Comparison of ENCODE assay signal across 10 cellular contexts in genomic region chr7:139854803-139855497, GRCh38. TPM values are rescaled to one million over a fixed set of nuclear protein-coding genes. Genes with fewer than 3 reads are reported as not detected.
DNase-seq lines count a peak whose midpoint lies in the region; ATAC-seq, FAIRE-seq and TF ChIP-seq lines count a peak whose summit lies in the region.
"Had no signal": no experiment of that assay in that cellular context is flagged by ENCODE, and none has a peak within 500 bp of the region (broad histone marks: within the 10 kb centered on the region; RNA-seq: fewer than 3 reads in every experiment).

No MANE protein-coding gene starts in this region.

- no peak overlapping the region for H4K8ac ChIP-seq in H1 (ENCODE audit: extremely low read depth, insufficient read depth, low read length)

- H3K36me3 ChIP-seq in H1 (ENCODE audit: control insufficient read depth in 2 of 4, insufficient read depth in 4 of 4, low read length in 3 of 4) (no peaks in the 10 kb centered on the region), stomach (no peaks in the 10 kb centered on the region)

- H2BK120ac ChIP-seq in H1 (replicated peaks; ENCODE audit: low read depth, low read length): no peak overlapping the region

- no peaks in the 10 kb centered on the region for H3K27me3 Mint-ChIP-seq in activated T-cell treated with anti-CD3 and anti-CD28 coated beads, Interleukin-2, amount 50 U/mL, for 72 hours (ENCODE audit: low read depth)

- TF ChIP-seq EP300 in H1 (IDR thresholded peaks at IDR 0.05; ENCODE audit: borderline replicate concordance in 1 of 2, low read depth in 2 of 2, low read length in 2 of 2) (no peak), stomach (IDR thresholded peaks at IDR 0.05) (no peak)

- H3K4me1 Mint-ChIP-seq in activated T-cell treated with anti-CD3 and anti-CD28 coated beads, Interleukin-2, amount 50 U/mL, for 72 hours (ENCODE audit: low read depth): peaks cover 18% of the 10 kb centered on the region

- ATAC-seq in activated T-cell treated with anti-CD3 and anti-CD28 coated beads, Interleukin-2, amount 50 U/mL, for 72 hours (replicated peaks in 1 of 2): peak in 1 of 2 donors; percentile 23
- ATAC-seq in HG03460 (IDR thresholded peaks at IDR 0.05; ENCODE audit: unreplicated experiment): peak; percentile 27

- no peak overlapping the region for H4K91ac ChIP-seq in H1 (replicated peaks; ENCODE audit: insufficient read length, low read length)

- H3K4me1 ChIP-seq in H1 (replicated peaks in 1 of 4; ENCODE audit: control insufficient read depth in 3 of 4, insufficient read depth in 4 of 4, low read length in 3 of 4) (no peaks in the 10 kb centered on the region; a peak in 1 of 7 replicates), stomach (peaks cover 17 to 44% (median 31%) of the 10 kb centered on the region in 4 donors)

- H3K4me3 ChIP-seq in H1 (ENCODE audit: extremely low read depth in 1 of 4, insufficient read depth in 2 of 4, low read depth in 3 of 4, low read length in 4 of 4): no peak overlapping the region
- H3K4me3 ChIP-seq in stomach: no peak overlapping the region

- TF ChIP-seq POLR2A in H1 (IDR thresholded peaks at IDR 0.05; ENCODE audit: control extremely low read depth in 1 of 2, low read depth in 2 of 2, low read length in 2 of 2): no peak
- no peak for TF ChIP-seq POLR2A in stomach (IDR thresholded peaks at IDR 0.05)

- no peak overlapping the region for H3K56ac ChIP-seq in H1 (replicated peaks; ENCODE audit: insufficient read length, low read depth, low read length)

- POLR2A ChIA-PET in H1 (lab: Charles Lee; ENCODE audit: partially characterized antibody): interaction anchor here (0.8 kb wide), 1 partner anchor 420 kb away, joined by 3 read pairs; no protein-coding TSS in a partner anchor

- no peak overlapping the region for H2AFZ ChIP-seq in H1 (ENCODE audit: low read length)

- H3K79me1 ChIP-seq in H1 (ENCODE audit: low read depth, low read length): no peaks in the 10 kb centered on the region

- H2BK5ac ChIP-seq in H1 (ENCODE audit: low read depth, low read length): no peak overlapping the region

- H4K5ac ChIP-seq in H1 (ENCODE audit: insufficient read length, low read depth, low read length): no peak overlapping the region

- no peak overlapping the region for H2AK5ac ChIP-seq in H1 (ENCODE audit: low read depth, low read length)

- no peaks in the 10 kb centered on the region for H3K27me3 ChIP-seq in H1 (replicated peaks in 1 of 4; ENCODE audit: control insufficient read depth in 3 of 4, extremely low read depth in 1 of 4, insufficient read depth in 3 of 4, low read length in 3 of 4)
- H3K27me3 ChIP-seq in stomach: no peaks in the 10 kb centered on the region

- no peak overlapping the region for H3K23ac ChIP-seq in H1 (ENCODE audit: insufficient read length)

- peak overlapping the region in 1 of 2 donors; percentile 1 for H3K4me3 Mint-ChIP-seq in activated T-cell treated with anti-CD3 and anti-CD28 coated beads, Interleukin-2, amount 50 U/mL, for 72 hours

- CTCF ChIA-PET in H1 (lab: Charles Lee; ENCODE audit: partially characterized antibody): interaction anchor here (0.8 to 1.1 kb wide), 3 partner anchors 11 to 151 kb away, joined by 3 to 4 read pairs (median 3); no protein-coding TSS in a partner anchor

- H4K20me1 ChIP-seq in H1 (replicated peaks in 1 of 2; ENCODE audit: control insufficient read depth in 1 of 2, insufficient read depth in 2 of 2, low read length in 2 of 2): no peaks in the 10 kb centered on the region

- FAIRE-seq in H1 (lab: Jason Lieb, UNC): no peak

- TF ChIP-seq RAD21 in H1 (IDR thresholded peaks at IDR 0.05 in 1 of 2, conservative IDR thresholded peaks at IDR 0.05 in 1 of 2; ENCODE audit: low read depth in 2 of 2, low read length in 2 of 2): no peak

- 75% methylated on average over 4 of the region's 4 CpGs; no CpG with 5 or more reads in 1 of the 2 experiments for WGBS in H1 (ENCODE audit: extremely low coverage in 1 of 2, insufficient coverage in 1 of 2, insufficient read length in 1 of 2, insufficient replicate concordance in 2 of 2, low coverage in 1 of 2, low lambda C conversion rate in 2 of 2, missing lambda C conversion rate in 1 of 2), 2 experiments
- WGBS in stomach, 5 donors: 77 to 82% (median 78%) methylated on average over 4 of the region's 4 CpGs

- H3K18ac ChIP-seq in H1 (ENCODE audit: extremely low read depth, low read length): no peak overlapping the region

- no peak for TF ChIP-seq CTCF in H1 (IDR thresholded peaks at IDR 0.05; ENCODE audit: control extremely low read depth in 1 of 3, insufficient read depth in 1 of 3, low read depth in 1 of 3, low read length in 3 of 3)
- no peak for TF ChIP-seq CTCF in stomach (IDR thresholded peaks at IDR 0.05)

- intact Hi-C loops in stomach (cut with DNase I; ENCODE audit: low total_unique reads): no loop called here

- no peak overlapping the region for H3K4me2 ChIP-seq in H1 (ENCODE audit: insufficient read depth in 1 of 2, low read depth in 2 of 2, low read length in 2 of 2)

- peak overlapping the region; percentile 32 for H3K4ac ChIP-seq in H1 (replicated peaks; ENCODE audit: insufficient read length, low read depth, low read length)

- H3K14ac ChIP-seq in H1 (ENCODE audit: insufficient read length): no peak overlapping the region

- H3K23me2 ChIP-seq in H1 (ENCODE audit: low read depth, low read length): no peaks in the 10 kb centered on the region

- H2BK15ac ChIP-seq in H1 (ENCODE audit: low read length): no peak overlapping the region

- DNase-seq in activated T-cell treated with anti-CD3 and anti-CD28 coated beads, Interleukin-2, amount 50 U/mL, for 72 hours: no peak
- DNase-seq in activated T-cell treated with anti-CD3 and anti-CD28 coated beads, Interleukin-2, amount 50 U/mL, for 1 hour: no peak
- DNase-seq in H1 (ENCODE audit: low read depth in 1 of 2, low spot score in 2 of 2): peak in 1 of 2 experiments; percentile 1
- no peak for DNase-seq in stomach
- no peak for DNase-seq in NOMO-1 treated with dmso at 0.1 percent for 144 hours (lab: John Stamatoyannopoulos, UW; ENCODE audit: unreplicated experiment)
- no peak for DNase-seq in Ammon's horn (ENCODE audit: low spot score)
- DNase-seq in activated CD4-positive, alpha-beta T cell treated with anti-CD3 and anti-CD28 coated beads for 1 hour: no peak
- DNase-seq: stimulated activated CD4-positive, alpha-beta T cell treated with anti-CD3 and anti-CD28 coated beads, Interleukin-4, amount 100 ng/mL, for 4 hours; T-helper 9 cell had no signal

- no peaks in the 10 kb centered on the region for H3K9me3 ChIP-seq in H1 (ENCODE audit: insufficient read depth in 2 of 2, low read depth in 1 of 2, low read length in 1 of 2)
- H3K9me3 ChIP-seq in stomach: no peaks in the 10 kb centered on the region

- no peaks in the 10 kb centered on the region for H3K79me2 ChIP-seq in H1 (ENCODE audit: control insufficient read depth in 1 of 2, insufficient read depth in 2 of 2, low read length in 2 of 2)

- H3K27ac Mint-ChIP-seq in activated T-cell treated with anti-CD3 and anti-CD28 coated beads, Interleukin-2, amount 50 U/mL, for 72 hours: peak overlapping the region; percentile 31

- no peaks in the 10 kb centered on the region for H3K9me3 Mint-ChIP-seq in activated T-cell treated with anti-CD3 and anti-CD28 coated beads, Interleukin-2, amount 50 U/mL, for 72 hours

- no peak overlapping the region for H3K27ac ChIP-seq in H1 (ENCODE audit: low read depth, low read length)
- peak overlapping the region in 4 of 5 donors; percentile 48 to 85 (median 75) for H3K27ac ChIP-seq in stomach

- no peak overlapping the region for H2BK12ac ChIP-seq in H1 (ENCODE audit: low read depth, low read length)

- H2BK20ac ChIP-seq in H1 (ENCODE audit: low read length): no peak overlapping the region

- H3K36me3 Mint-ChIP-seq in activated T-cell treated with anti-CD3 and anti-CD28 coated beads, Interleukin-2, amount 50 U/mL, for 72 hours (ENCODE audit: insufficient read depth in 2 of 2): no peaks in the 10 kb centered on the region

- no peak overlapping the region for H3K9ac ChIP-seq in H1 (replicated peaks in 1 of 4; ENCODE audit: extremely low read depth in 1 of 4, low read depth in 3 of 4, low read length in 3 of 4)

TF ChIP-seq in H1, 55 proteins besides CTCF, POLR2A, EP300 and RAD21:
- TF ChIP-seq SP1 (IDR thresholded peaks at IDR 0.05; ENCODE audit: low read depth, low read length) (no peak), SIN3A (conservative IDR thresholded peaks at IDR 0.05 in 1 of 2, IDR thresholded peaks at IDR 0.05 in 1 of 2; ENCODE audit: low read depth in 1 of 2, low read length in 2 of 2) (no peak), HDAC6 (IDR thresholded peaks at IDR 0.05; ENCODE audit: low read depth, low read length) (no peak), CEBPB (IDR thresholded peaks at IDR 0.05; ENCODE audit: low read depth, low read length) (no peak), RBBP5 (IDR thresholded peaks at IDR 0.05; ENCODE audit: borderline replicate concordance, low read depth, low read length) (no peak)

RNA-seq across cellular contexts. Expression of gene TBXAS1, which starts 25.9 kb away (rescaled TPM):
- total RNA-seq in activated T-cell treated with anti-CD3 and anti-CD28 coated beads, Interleukin-2, amount 50 U/mL, for 72 hours: 1 to 10 TPM; 3.9 to 4.7 TPM
- total RNA-seq in H1 (2021; fragmentation: NEBNext Ultra II Directional; extraction: Animal tissue kit (Norgen Biotek cat#: 25700)): 1.1 and 2.1 TPM in 2 replicates
- polyA plus RNA-seq in H1 (2011; rRNA removed): 0.75 and 0.86 TPM in 2 replicates
- 1.0 TPM for polyA plus RNA-seq in H1 (2011; cell fraction: cytosol; rRNA removed)
- 2.9 TPM for polyA plus RNA-seq in H1 (2011; cell fraction: nucleus; rRNA removed)
- polyA plus RNA-seq in H1 (2012, experiment 1 of 2): 0.57 to 1.3 TPM (median 1.3 TPM) in 4 replicates
- 0.63 TPM for polyA plus RNA-seq in H1 (2012, experiment 2 of 2)
- 1.8 TPM for polyA plus RNA-seq in H1 (2013, experiment 1 of 2)
- 2.7 TPM for polyA plus RNA-seq in H1 (2013, experiment 2 of 2)
- 0.76 and 1.1 TPM in 2 replicates for polyA minus RNA-seq in H1 (2011; rRNA and poly(A)+ RNA removed)
- not detected for polyA minus RNA-seq in H1 (2011; cell fraction: cytosol; rRNA and poly(A)+ RNA removed)
- 3.7 TPM for polyA minus RNA-seq in H1 (2011; cell fraction: nucleus; rRNA and poly(A)+ RNA removed)
- total RNA-seq in stomach: 10 to 100 TPM in 4 of 5 donors, 1 to 10 TPM in 1; 1.4 to 92.8 (median 57.8) TPM
- polyA plus RNA-seq in stomach: 10 to 100 TPM in 1 of 3 donors, 1 to 10 TPM in 2; 7.6 to 10.3 (median 7.9) TPM
